Comparison of ENCODE assay signal across 16 cellular contexts in the genomic region with DNA sequence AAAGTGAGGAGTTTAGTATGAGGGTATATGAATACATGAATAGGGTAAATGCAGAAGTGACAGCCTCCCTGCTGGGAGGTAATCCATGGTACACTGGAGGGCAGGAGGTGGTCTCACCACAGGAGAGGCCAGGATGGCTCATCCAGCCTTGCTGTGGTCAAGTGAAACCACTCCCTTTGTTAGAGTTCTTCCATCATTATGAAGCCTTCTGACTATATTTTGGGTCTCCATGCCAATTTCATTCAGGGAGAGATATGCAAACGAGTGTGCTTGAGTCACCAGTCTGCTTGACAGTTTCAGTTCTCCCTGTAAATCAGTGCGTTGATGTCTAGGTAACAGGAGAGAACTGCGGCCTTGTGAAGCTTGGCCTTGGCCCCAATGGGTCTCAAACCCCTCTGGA. TPM values are rescaled to one million over a fixed set of nuclear protein-coding genes. Genes with fewer than 3 reads are reported as not detected.
DNase-seq lines count a peak whose midpoint lies in the region; ATAC-seq and TF ChIP-seq lines count a peak whose summit lies in the region.
"Had no signal": no experiment of that assay in that cellular context is flagged by ENCODE, and none has a peak within 500 bp of the region (broad histone marks: within the 10 kb centered on the region; RNA-seq: fewer than 3 reads in every experiment).

No MANE protein-coding gene starts in this region.

- H2BK120ac ChIP-seq in mesendoderm (ENCODE audit: low read depth, low read length) (no peak overlapping the region), trophoblast cell (ENCODE audit: insufficient read depth, low read length, poor library complexity) (no peak overlapping the region)

- H2AK5ac ChIP-seq in mesendoderm (ENCODE audit: low read length) (no peak overlapping the region), trophoblast cell (ENCODE audit: low read length) (no peak overlapping the region)

- DNase-seq in NB4 (ENCODE audit: low read depth) (peak; percentile 88), mesendoderm (no peak), OCI-LY7 (ENCODE audit: low spot score) (no peak), trophoblast cell (no peak)
- DNase-seq in activated CD8-positive, alpha-beta memory T cell treated with anti-CD3 and anti-CD28 coated beads, Interleukin-2, amount 50 U/mL, for 4 hours, result no peak
- DNase-seq: activated CD4-positive, CD25-positive, alpha-beta regulatory T cell treated with anti-CD3 and anti-CD28 coated beads, Interleukin-2, amount 50 U/mL, for 72 hours; activated naive CD4-positive, alpha-beta T cell; foreskin melanocyte; left ventricle myocardium inferior; pancreas; stimulated activated CD4-positive, alpha-beta T cell treated with anti-CD3 and anti-CD28 coated beads, Interleukin-1b, Interleukin-23, amount 100 ng/mL, for 48 hours; substantia nigra had no signal

- H3K9me2 ChIP-seq in OCI-LY7 (ENCODE audit: insufficient read depth, low read length), result no peaks in the 10 kb centered on the region

- H3K23ac ChIP-seq in mesendoderm (ENCODE audit: low read length) (peak overlapping the region; percentile 30), trophoblast cell (ENCODE audit: low read length) (no peak overlapping the region)

- H3K4me2 ChIP-seq in mesendoderm (ENCODE audit: low read length) (no peak overlapping the region), OCI-LY7 (ENCODE audit: low read length) (no peak overlapping the region), trophoblast cell (ENCODE audit: low read length) (no peak overlapping the region)

- no peak overlapping the region for H3K4me3 ChIP-seq in NB4 (ENCODE audit: low read depth, low read length)
- no peak overlapping the region for H3K4me3 ChIP-seq in mesendoderm (ENCODE audit: low read length)
- H3K4me3 ChIP-seq in OCI-LY7 (ENCODE audit: low read depth, low read length, poor library complexity, severe bottlenecking), result no peak overlapping the region
- no peak overlapping the region for H3K4me3 ChIP-seq in trophoblast cell (ENCODE audit: low read depth, low read length)
- H3K4me3 ChIP-seq: coronary artery, left ventricle myocardium inferior, pancreas had no signal

- H4K8ac ChIP-seq in mesendoderm (ENCODE audit: low read depth, low read length), result no peak overlapping the region
- H4K8ac ChIP-seq in trophoblast cell (ENCODE audit: low read depth, low read length), result no peak overlapping the region

- POLR2A ChIA-PET in OCI-LY7 (lab: Charles Lee), result interaction anchor here (0.5 kb wide), 1 partner anchor 196 kb away, joined by 3 read pairs; no protein-coding TSS in a partner anchor

- no peak overlapping the region for H3K56ac ChIP-seq in mesendoderm (ENCODE audit: low read length)

- no peak overlapping the region for H2BK12ac ChIP-seq in trophoblast cell (ENCODE audit: low read length)

- H3K79me1 ChIP-seq in mesendoderm (ENCODE audit: low read length) (no peaks in the 10 kb centered on the region), trophoblast cell (ENCODE audit: low read length) (no peaks in the 10 kb centered on the region)

- no peak overlapping the region for H2BK15ac ChIP-seq in mesendoderm (replicated peaks; ENCODE audit: low read depth)

- H2BK5ac ChIP-seq in mesendoderm (ENCODE audit: low read length) (no peak overlapping the region), trophoblast cell (ENCODE audit: low read depth, low read length, poor library complexity) (no peak overlapping the region)

- H3K9me3 ChIP-seq in OCI-LY7 (ENCODE audit: low read length), result no peaks in the 10 kb centered on the region
- H3K9me3 ChIP-seq in trophoblast cell (ENCODE audit: insufficient read depth, low read depth, low read length), result no peaks in the 10 kb centered on the region
- H3K9me3 ChIP-seq: left ventricle myocardium inferior, pancreas had no signal

- H3K27me3 ChIP-seq in mesendoderm (ENCODE audit: insufficient read depth, low read length, poor library complexity) (no peaks in the 10 kb centered on the region), trophoblast cell (ENCODE audit: insufficient read depth, low read length) (peaks cover 2% of the 10 kb centered on the region)
- H3K27me3 ChIP-seq: pancreas had no signal

- BruUV-seq in OCI-LY7 (replicated peaks; lab: Mats Ljungman, UMichigan), result no TSS peak

- no peaks in the 10 kb centered on the region for H4K20me1 ChIP-seq in OCI-LY7 (ENCODE audit: insufficient read depth, low read length)

- H4K91ac ChIP-seq in trophoblast cell (ENCODE audit: low read depth, low read length), result no peak overlapping the region

- H3K9ac ChIP-seq in mesendoderm (ENCODE audit: low read length), result no peak overlapping the region
- H3K9ac ChIP-seq in trophoblast cell (ENCODE audit: low read length), result no peak overlapping the region

- H3K4ac ChIP-seq in mesendoderm (ENCODE audit: low read depth, low read length) (no peak overlapping the region), trophoblast cell (ENCODE audit: low read depth, low read length) (no peak overlapping the region)

- WGBS in mesendoderm (ENCODE audit: extremely low coverage, insufficient coverage, low lambda C conversion rate), result no CpG with 5 or more reads among the region's 3 CpGs
- WGBS in trophoblast cell (ENCODE audit: extremely low coverage, insufficient coverage, insufficient read length), result no CpG with 5 or more reads among the region's 3 CpGs

- H3K4me1 ChIP-seq in mesendoderm (ENCODE audit: control insufficient read depth, low read depth, low read length) (peaks cover 5% of the 10 kb centered on the region), OCI-LY7 (ENCODE audit: insufficient read depth, low read length, poor library complexity, severe bottlenecking) (no peaks in the 10 kb centered on the region), trophoblast cell (ENCODE audit: control insufficient read depth in 1 of 2, insufficient read depth in 2 of 2, low read length in 2 of 2) (no peaks in the 10 kb centered on the region)
- H3K4me1 ChIP-seq: left ventricle myocardium inferior, pancreas had no signal

- CTCF ChIA-PET in OCI-LY7 (lab: Charles Lee; ENCODE audit: unreplicated experiment), result no interaction called here

- H3K27ac ChIP-seq in mesendoderm (ENCODE audit: low read depth, low read length) (no peak overlapping the region), OCI-LY7 (ENCODE audit: low read depth, low read length, poor library complexity, severe bottlenecking) (no peak overlapping the region), trophoblast cell (ENCODE audit: low read depth, low read length) (no peak overlapping the region)
- H3K27ac ChIP-seq: coronary artery, left ventricle myocardium inferior, pancreas had no signal

- TF ChIP-seq POLR2A in NB4 (IDR thresholded peaks at IDR 0.05; ENCODE audit: extremely low read depth, insufficient read length), result no peak

- no peak overlapping the region for H2AFZ ChIP-seq in OCI-LY7 (ENCODE audit: low read length)
- H2AFZ ChIP-seq in trophoblast cell (ENCODE audit: insufficient read depth, low read length, poor library complexity), result no peak overlapping the region

- no peak overlapping the region for H3K14ac ChIP-seq in trophoblast cell (ENCODE audit: low read length)

- H4K5ac ChIP-seq in mesendoderm (ENCODE audit: low read length), result no peak overlapping the region

- H3K79me2 ChIP-seq in mesendoderm (ENCODE audit: control insufficient read depth, insufficient read depth, low read length), result no peaks in the 10 kb centered on the region
- H3K79me2 ChIP-seq in OCI-LY7 (ENCODE audit: insufficient read depth, low read depth, low read length), result no peaks in the 10 kb centered on the region
- H3K79me2 ChIP-seq in trophoblast cell (ENCODE audit: control insufficient read depth, insufficient read depth, low read length, poor library complexity), result no peaks in the 10 kb centered on the region

- no peak for TF ChIP-seq CTCF in NB4 (IDR thresholded peaks at IDR 0.05; ENCODE audit: low read depth, low read length)
- no peak for TF ChIP-seq CTCF in OCI-LY7 (conservative IDR thresholded peaks at IDR 0.05; ENCODE audit: low read length)

- H3K36me3 ChIP-seq in mesendoderm (ENCODE audit: control insufficient read depth, insufficient read depth, low read length) (no peaks in the 10 kb centered on the region), OCI-LY7 (ENCODE audit: insufficient read depth, low read length) (no peaks in the 10 kb centered on the region), trophoblast cell (ENCODE audit: control insufficient read depth in 1 of 2, insufficient read depth in 2 of 2, low read length in 2 of 2) (no peaks in the 10 kb centered on the region)
- H3K36me3 ChIP-seq: left ventricle myocardium inferior, pancreas had no signal

- no peak overlapping the region for H4K12ac ChIP-seq in trophoblast cell (ENCODE audit: low read depth, low read length)

- no peak overlapping the region for H3K18ac ChIP-seq in mesendoderm (ENCODE audit: low read length)
- no peak overlapping the region for H3K18ac ChIP-seq in trophoblast cell (ENCODE audit: low read length)

- peak; percentile 62 for ATAC-seq in GM19397 (IDR thresholded peaks at IDR 0.05; ENCODE audit: unreplicated experiment)
- peak; percentile 78 for ATAC-seq in HG02870 (IDR thresholded peaks at IDR 0.05; ENCODE audit: unreplicated experiment)
- no peak for ATAC-seq in GM19455 (IDR thresholded peaks at IDR 0.05; ENCODE audit: unreplicated experiment)
- ATAC-seq: pancreas had no signal

- intact Hi-C loops in OCI-LY7 (cut with micrococcal nuclease; ENCODE audit: unreplicated experiment), result no loop called here

RNA-seq across cellular contexts. Expression of gene PPP3R2, which starts 16.4 kb away (rescaled TPM):
- not detected for polyA plus RNA-seq in mesendoderm (2013, experiment 1 of 2)
- not detected for polyA plus RNA-seq in mesendoderm (2013, experiment 2 of 2)
- total RNA-seq in OCI-LY7 (2014; rRNA removed; shearing (Covaris generic)), result not detected in 2 replicates
- not detected in 2 replicates for total RNA-seq in OCI-LY7 (2022)
- not detected in 2 replicates for polyA plus RNA-seq in trophoblast cell (2013)
- total RNA-seq: left ventricle myocardium inferior, pancreas had no signal

RNA-seq across cellular contexts. Expression of gene RNF20, which starts 44.7 kb away (rescaled TPM):
- 45.3 TPM for polyA plus RNA-seq in mesendoderm (2013, experiment 1 of 2)
- polyA plus RNA-seq in mesendoderm (2013, experiment 2 of 2), result 47.8 TPM
- total RNA-seq in OCI-LY7 (2014; rRNA removed; shearing (Covaris generic)), result 13.5 and 20.4 TPM in 2 replicates
- total RNA-seq in OCI-LY7 (2022), result 38.6 and 43.5 TPM in 2 replicates
- polyA plus RNA-seq in trophoblast cell (2013), result 24.1 and 25.6 TPM in 2 replicates
